Comparison of ENCODE assay signal across 33 cellular contexts in genomic region chr7:348962-349755, GRCh38. TPM values are rescaled to one million over a fixed set of nuclear protein-coding genes. Genes with fewer than 3 reads are reported as not detected.
DNase-seq lines count a peak whose midpoint lies in the region; ATAC-seq and TF ChIP-seq lines count a peak whose summit lies in the region.
"Had no signal": no experiment of that assay in that cellular context is flagged by ENCODE, and none has a peak within 500 bp of the region (broad histone marks: within the 10 kb centered on the region; RNA-seq: fewer than 3 reads in every experiment).

No MANE protein-coding gene starts in this region.

- H3K36me3 ChIP-seq in parathyroid adenoma (ENCODE audit: control insufficient read depth, insufficient read depth, low read length) = no peaks in the 10 kb centered on the region
- H3K36me3 ChIP-seq: ascending aorta, gastroesophageal sphincter, HAP-1, left ventricle myocardium inferior, SJCRH30 had no signal

- H2AFZ ChIP-seq in parathyroid adenoma = peak overlapping the region; percentile 2

- intact Hi-C loops in activated CD4-positive, alpha-beta T cell treated with anti-CD3 and anti-CD28 coated beads, Interleukin-2, amount 10 ng/mL, durations not matched to agents 24 days and 14 days (cut with micrococcal nuclease) = no loop called here
- intact Hi-C loops in CD4-positive, alpha-beta T cell (cut with DNase I, micrococcal nuclease) = no loop called here

- H3K4me3 Mint-ChIP-seq in activated CD4-positive, alpha-beta T cell treated with anti-CD3 and anti-CD28 coated beads, Interleukin-2, amount 10 ng/mL, durations not matched to agents 24 days and 14 days = peak overlapping the region; percentile 12
- peak overlapping the region; percentile 68 for H3K4me3 Mint-ChIP-seq in CD4-positive, alpha-beta T cell
- H3K4me3 Mint-ChIP-seq in T-cell = peak overlapping the region in 2 of 3 donors; percentile 4 to 5
- H3K4me3 Mint-ChIP-seq: activated CD8-positive, alpha-beta memory T cell treated with anti-CD3 and anti-CD28 coated beads, Interleukin-2, amount 10 ng/mL, durations not matched to agents 7 days and 5 days; activated T-cell treated with anti-CD3 and anti-CD28 coated beads, Interleukin-2, amount 50 U/mL, for 72 hours; B cell; stimulated activated naive CD8-positive, alpha-beta T cell treated with anti-CD3 and anti-CD28 coated beads, Interleukin-15, Interleukin-2, amounts not matched to agents 100 ng/mL and 50 ng/mL, for 24 hours had no signal

- H3K9ac ChIP-seq in parathyroid adenoma = no peak overlapping the region

- no peaks in the 10 kb centered on the region for H3K79me2 ChIP-seq in parathyroid adenoma

- CTCF ChIA-PET in CD4-positive, alpha-beta T cell (lab: Charles Lee) = no interaction called here
- CTCF ChIA-PET in T-cell (lab: Charles Lee) = interaction anchor here in 1 of 2 donors (0.6 kb wide), 1 partner anchor 20 kb away, joined by 4 read pairs; no protein-coding TSS in a partner anchor

- H3K36me3 Mint-ChIP-seq in activated CD4-positive, alpha-beta T cell treated with anti-CD3 and anti-CD28 coated beads, Interleukin-2, amount 10 ng/mL, durations not matched to agents 24 days and 14 days (ENCODE audit: low read depth) = no peaks in the 10 kb centered on the region
- peaks cover 16% of the 10 kb centered on the region for H3K36me3 Mint-ChIP-seq in CD4-positive, alpha-beta T cell (ENCODE audit: low read depth)
- peaks cover 6% of the 10 kb centered on the region for H3K36me3 Mint-ChIP-seq in T-cell
- H3K36me3 Mint-ChIP-seq: activated CD8-positive, alpha-beta memory T cell treated with anti-CD3 and anti-CD28 coated beads, Interleukin-2, amount 10 ng/mL, durations not matched to agents 7 days and 5 days; naive B cell had no signal

- H3K27ac ChIP-seq in CD4-positive, alpha-beta T cell (ENCODE audit: low read depth, low read length) = no peak overlapping the region
- H3K27ac ChIP-seq in parathyroid adenoma = peak overlapping the region; percentile 60
- H3K27ac ChIP-seq: ascending aorta, gastroesophageal sphincter, left ventricle myocardium inferior, SJCRH30 had no signal

- H3K9me3 ChIP-seq in CD4-positive, alpha-beta T cell (ENCODE audit: control insufficient read depth, low read length) = peaks cover 4% of the 10 kb centered on the region
- no peaks in the 10 kb centered on the region for H3K9me3 ChIP-seq in parathyroid adenoma (ENCODE audit: control insufficient read depth, low read length)
- H3K9me3 ChIP-seq: ascending aorta, gastroesophageal sphincter, HAP-1, left ventricle myocardium inferior, SJCRH30 had no signal

- H3K9me3 Mint-ChIP-seq in activated CD4-positive, alpha-beta T cell treated with anti-CD3 and anti-CD28 coated beads, Interleukin-2, amount 10 ng/mL, durations not matched to agents 24 days and 14 days = no peaks in the 10 kb centered on the region
- peaks cover 3% of the 10 kb centered on the region for H3K9me3 Mint-ChIP-seq in CD4-positive, alpha-beta T cell
- peaks cover 0 to 8% (median 0%) of the 10 kb centered on the region in 3 donors for H3K9me3 Mint-ChIP-seq in T-cell
- H3K9me3 Mint-ChIP-seq: activated T-cell treated with anti-CD3 and anti-CD28 coated beads, Interleukin-2, amount 50 U/mL, for 72 hours; stimulated activated naive CD8-positive, alpha-beta T cell treated with anti-CD3 and anti-CD28 coated beads, Interleukin-15, Interleukin-2, amounts not matched to agents 100 ng/mL and 50 ng/mL, for 24 hours had no signal

- H3K4me2 ChIP-seq in parathyroid adenoma (ENCODE audit: low read length) = peak overlapping the region; percentile 52

- DNase-seq in activated CD4-positive, alpha-beta T cell treated with anti-CD3 and anti-CD28 coated beads, Interleukin-2, amount 10 ng/mL, durations not matched to agents 24 days and 14 days = no peak
- no peak for DNase-seq in activated CD4-positive, alpha-beta T cell treated with anti-CD3 and anti-CD28 coated beads, Interleukin-2, amount 50 U/mL, for 48 hours
- DNase-seq in CD4-positive, alpha-beta T cell = no peak
- DNase-seq in T-cell (no peak), putamen (ENCODE audit: low spot score) (no peak)
- DNase-seq in stimulated activated CD4-positive, alpha-beta T cell treated with anti-CD3 and anti-CD28 coated beads, Interleukin-4, amount 100 ng/mL, for 24 hours = no peak
- DNase-seq: activated CD8-positive, alpha-beta memory T cell treated with anti-CD3 and anti-CD28 coated beads, Interleukin-2, amount 10 ng/mL, durations not matched to agents 7 days and 5 days; activated naive CD4-positive, alpha-beta T cell treated with Interleukin-2 at 50 U/mL for 16 hours; activated T-cell treated with anti-CD3 and anti-CD28 coated beads, Interleukin-2, amount 50 U/mL, for 72 hours; hypothalamus; IMR-90; left ventricle myocardium inferior; naive B cell; NCI-H1105 treated with DMSO at 0.1 percent for 48 hours; NCI-H2029; NCI-H345; NCI-H774; SJCRH30; trophoblast cell had no signal

- ATAC-seq in CD4-positive, alpha-beta T cell (ENCODE audit: poor library complexity) = no peak
- ATAC-seq in T-cell (replicated peaks in 1 of 4) (no peak), HG02885 (IDR thresholded peaks at IDR 0.05; ENCODE audit: poor library complexity, unreplicated experiment) (no peak)
- ATAC-seq: activated CD8-positive, alpha-beta memory T cell treated with anti-CD3 and anti-CD28 coated beads, Interleukin-2, amount 10 ng/mL, durations not matched to agents 7 days and 5 days; activated T-cell treated with anti-CD3 and anti-CD28 coated beads, Interleukin-2, amount 50 U/mL, for 72 hours; gastroesophageal sphincter; sciatic nerve had no signal

- H3K27me3 Mint-ChIP-seq in activated CD4-positive, alpha-beta T cell treated with anti-CD3 and anti-CD28 coated beads, Interleukin-2, amount 10 ng/mL, durations not matched to agents 24 days and 14 days = peaks cover 7% of the 10 kb centered on the region
- H3K27me3 Mint-ChIP-seq in CD4-positive, alpha-beta T cell = no peaks in the 10 kb centered on the region
- no peaks in the 10 kb centered on the region for H3K27me3 Mint-ChIP-seq in T-cell
- H3K27me3 Mint-ChIP-seq: stimulated activated naive CD8-positive, alpha-beta T cell treated with anti-CD3 and anti-CD28 coated beads, Interleukin-15, Interleukin-2, amounts not matched to agents 100 ng/mL and 50 ng/mL, for 24 hours had no signal

- peak overlapping the region; percentile 19 for H3K4me3 ChIP-seq in parathyroid adenoma (ENCODE audit: low read depth, low read length)
- H3K4me3 ChIP-seq: ascending aorta, gastroesophageal sphincter, HAP-1, left ventricle myocardium inferior, SJCRH30 had no signal

- POLR2A ChIA-PET in CD4-positive, alpha-beta T cell (lab: Charles Lee) = interaction anchor here (1.3 kb wide), 1 partner anchor 14 kb away, joined by 4 read pairs; no protein-coding TSS in a partner anchor
- POLR2A ChIA-PET in T-cell (lab: Charles Lee) = no interaction called here

- no peaks in the 10 kb centered on the region for H3K27me3 ChIP-seq in CD4-positive, alpha-beta T cell (ENCODE audit: control insufficient read depth, insufficient read depth, low read length)
- H3K27me3 ChIP-seq in parathyroid adenoma (ENCODE audit: control insufficient read depth, insufficient read depth, low read length) = no peaks in the 10 kb centered on the region
- H3K27me3 ChIP-seq: ascending aorta, gastroesophageal sphincter, SJCRH30 had no signal

- H3K27ac Mint-ChIP-seq in activated CD4-positive, alpha-beta T cell treated with anti-CD3 and anti-CD28 coated beads, Interleukin-2, amount 10 ng/mL, durations not matched to agents 24 days and 14 days = no peak overlapping the region
- no peak overlapping the region for H3K27ac Mint-ChIP-seq in CD4-positive, alpha-beta T cell
- peak overlapping the region in 1 of 2 donors; percentile 48 for H3K27ac Mint-ChIP-seq in T-cell
- H3K27ac Mint-ChIP-seq: activated CD8-positive, alpha-beta memory T cell treated with anti-CD3 and anti-CD28 coated beads, Interleukin-2, amount 10 ng/mL, durations not matched to agents 7 days and 5 days; activated T-cell treated with anti-CD3 and anti-CD28 coated beads, Interleukin-2, amount 50 U/mL, for 72 hours; B cell; stimulated activated naive CD8-positive, alpha-beta T cell treated with anti-CD3 and anti-CD28 coated beads, Interleukin-15, Interleukin-2, amounts not matched to agents 100 ng/mL and 50 ng/mL, for 24 hours had no signal

- peaks cover 12% of the 10 kb centered on the region for H3K4me1 ChIP-seq in parathyroid adenoma
- H3K4me1 ChIP-seq: ascending aorta, gastroesophageal sphincter, HAP-1, SJCRH30 had no signal

- H3K4me1 Mint-ChIP-seq in activated CD4-positive, alpha-beta T cell treated with anti-CD3 and anti-CD28 coated beads, Interleukin-2, amount 10 ng/mL, durations not matched to agents 24 days and 14 days = peaks cover 11% of the 10 kb centered on the region
- peaks cover 13% of the 10 kb centered on the region for H3K4me1 Mint-ChIP-seq in CD4-positive, alpha-beta T cell (ENCODE audit: low read depth)
- H3K4me1 Mint-ChIP-seq in T-cell = peaks cover 13 to 17% (median 13%) of the 10 kb centered on the region in 3 donors

- TF ChIP-seq CTCF in CD4-positive, alpha-beta T cell (IDR thresholded peaks at IDR 0.05) = no peak
- TF ChIP-seq CTCF in parathyroid adenoma (IDR thresholded peaks at IDR 0.05) = no peak

RNA-seq across cellular contexts. Expression of gene FOXL3, which starts 59.2 kb away (rescaled TPM):
- total RNA-seq in activated CD4-positive, alpha-beta T cell treated with anti-CD3 and anti-CD28 coated beads, Interleukin-2, amount 10 ng/mL, durations not matched to agents 24 days and 14 days = not detected in 2 replicates
- not detected for total RNA-seq in CD4-positive, alpha-beta T cell
- not detected for total RNA-seq in T-cell
- total RNA-seq: A673; activated CD8-positive, alpha-beta memory T cell treated with anti-CD3 and anti-CD28 coated beads, Interleukin-2, amount 10 ng/mL, durations not matched to agents 7 days and 5 days; activated T-cell treated with anti-CD3 and anti-CD28 coated beads, Interleukin-2, amount 50 U/mL, for 72 hours; ascending aorta; B cell; cardiac septum; gastroesophageal sphincter; IMR-90; left ventricle myocardium inferior; MCF 10A; mesenteric fat pad; OCI-LY7; osteoblast; sciatic nerve; SJCRH30 had no signal

Comparison
In these comparisons a context has a peak if more than half of its experiments do, and no peak if none do; other contexts are left out.
1. H3K4me3 Mint-ChIP-seq: peak in every context shown above with its lines; median percentile 68 in CD4-positive, alpha-beta T cell; 12 in activated CD4-positive, alpha-beta T cell treated with anti-CD3 and anti-CD28 coated beads, Interleukin-2, amount 10 ng/mL, durations not matched to agents 24 days and 14 days; 4 in T-cell.